ENCODE assay signal across 1 cellular context in genomic region chr4:83290059-83290774, GRCh38. TPM values are rescaled to one million over a fixed set of nuclear protein-coding genes. Genes with fewer than 3 reads are reported as not detected.
"Had no signal": no experiment of that assay in that cellular context is flagged by ENCODE, and none has a peak within 500 bp of the region (broad histone marks: within the 10 kb centered on the region; RNA-seq: fewer than 3 reads in every experiment).

No MANE protein-coding gene starts in this region.

RNA-seq across cellular contexts. Expression of gene HPSE, which starts 44.4 kb away (rescaled TPM):
- polyA plus RNA-seq: cardiac muscle cell had no signal
